Comparison of ENCODE assay signal across 1 cellular context in the genomic region with DNA sequence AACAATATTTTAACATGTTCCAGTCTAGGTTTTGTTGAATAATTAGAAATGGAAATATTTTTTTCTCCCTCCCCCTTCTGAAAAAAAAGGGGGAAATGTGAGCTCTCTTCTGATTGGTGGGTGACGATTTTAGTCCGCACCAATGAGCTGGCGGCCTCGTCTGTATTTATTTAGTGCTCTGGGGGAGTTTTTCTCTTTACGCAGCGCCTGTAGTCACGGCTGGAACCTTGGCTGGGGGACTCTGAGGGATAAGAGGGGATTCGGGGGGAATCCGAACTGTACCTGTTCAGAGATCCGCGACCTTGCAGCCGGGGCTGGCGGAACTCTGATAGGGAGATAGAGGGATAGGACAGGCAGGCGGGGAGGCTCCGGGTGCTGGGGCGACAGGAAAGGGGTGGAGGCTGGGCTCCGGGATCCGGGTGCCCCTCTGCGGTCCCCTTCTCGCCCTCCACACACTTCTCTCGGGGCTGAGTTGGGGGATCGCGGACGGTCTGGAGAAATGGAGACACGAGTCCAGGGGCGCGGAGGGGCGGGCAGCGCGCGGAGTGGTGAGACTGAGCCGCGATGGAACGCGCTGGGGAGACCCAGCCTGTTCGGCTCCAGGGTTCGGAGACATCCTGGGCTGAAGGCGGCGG.
TF ChIP-seq lines count a peak whose summit lies in the region.

No MANE protein-coding gene starts in this region.

TF ChIP-seq in K562, 482 proteins besides CTCF, POLR2A, EP300 and RAD21 (continued from another document):
- TF ChIP-seq ZNF639 (CRISPR knock-in tag; conservative IDR thresholded peaks at IDR 0.05 in 1 of 2, IDR thresholded peaks at IDR 0.05 in 1 of 2): no peak
- TF ChIP-seq, protein P1, sequence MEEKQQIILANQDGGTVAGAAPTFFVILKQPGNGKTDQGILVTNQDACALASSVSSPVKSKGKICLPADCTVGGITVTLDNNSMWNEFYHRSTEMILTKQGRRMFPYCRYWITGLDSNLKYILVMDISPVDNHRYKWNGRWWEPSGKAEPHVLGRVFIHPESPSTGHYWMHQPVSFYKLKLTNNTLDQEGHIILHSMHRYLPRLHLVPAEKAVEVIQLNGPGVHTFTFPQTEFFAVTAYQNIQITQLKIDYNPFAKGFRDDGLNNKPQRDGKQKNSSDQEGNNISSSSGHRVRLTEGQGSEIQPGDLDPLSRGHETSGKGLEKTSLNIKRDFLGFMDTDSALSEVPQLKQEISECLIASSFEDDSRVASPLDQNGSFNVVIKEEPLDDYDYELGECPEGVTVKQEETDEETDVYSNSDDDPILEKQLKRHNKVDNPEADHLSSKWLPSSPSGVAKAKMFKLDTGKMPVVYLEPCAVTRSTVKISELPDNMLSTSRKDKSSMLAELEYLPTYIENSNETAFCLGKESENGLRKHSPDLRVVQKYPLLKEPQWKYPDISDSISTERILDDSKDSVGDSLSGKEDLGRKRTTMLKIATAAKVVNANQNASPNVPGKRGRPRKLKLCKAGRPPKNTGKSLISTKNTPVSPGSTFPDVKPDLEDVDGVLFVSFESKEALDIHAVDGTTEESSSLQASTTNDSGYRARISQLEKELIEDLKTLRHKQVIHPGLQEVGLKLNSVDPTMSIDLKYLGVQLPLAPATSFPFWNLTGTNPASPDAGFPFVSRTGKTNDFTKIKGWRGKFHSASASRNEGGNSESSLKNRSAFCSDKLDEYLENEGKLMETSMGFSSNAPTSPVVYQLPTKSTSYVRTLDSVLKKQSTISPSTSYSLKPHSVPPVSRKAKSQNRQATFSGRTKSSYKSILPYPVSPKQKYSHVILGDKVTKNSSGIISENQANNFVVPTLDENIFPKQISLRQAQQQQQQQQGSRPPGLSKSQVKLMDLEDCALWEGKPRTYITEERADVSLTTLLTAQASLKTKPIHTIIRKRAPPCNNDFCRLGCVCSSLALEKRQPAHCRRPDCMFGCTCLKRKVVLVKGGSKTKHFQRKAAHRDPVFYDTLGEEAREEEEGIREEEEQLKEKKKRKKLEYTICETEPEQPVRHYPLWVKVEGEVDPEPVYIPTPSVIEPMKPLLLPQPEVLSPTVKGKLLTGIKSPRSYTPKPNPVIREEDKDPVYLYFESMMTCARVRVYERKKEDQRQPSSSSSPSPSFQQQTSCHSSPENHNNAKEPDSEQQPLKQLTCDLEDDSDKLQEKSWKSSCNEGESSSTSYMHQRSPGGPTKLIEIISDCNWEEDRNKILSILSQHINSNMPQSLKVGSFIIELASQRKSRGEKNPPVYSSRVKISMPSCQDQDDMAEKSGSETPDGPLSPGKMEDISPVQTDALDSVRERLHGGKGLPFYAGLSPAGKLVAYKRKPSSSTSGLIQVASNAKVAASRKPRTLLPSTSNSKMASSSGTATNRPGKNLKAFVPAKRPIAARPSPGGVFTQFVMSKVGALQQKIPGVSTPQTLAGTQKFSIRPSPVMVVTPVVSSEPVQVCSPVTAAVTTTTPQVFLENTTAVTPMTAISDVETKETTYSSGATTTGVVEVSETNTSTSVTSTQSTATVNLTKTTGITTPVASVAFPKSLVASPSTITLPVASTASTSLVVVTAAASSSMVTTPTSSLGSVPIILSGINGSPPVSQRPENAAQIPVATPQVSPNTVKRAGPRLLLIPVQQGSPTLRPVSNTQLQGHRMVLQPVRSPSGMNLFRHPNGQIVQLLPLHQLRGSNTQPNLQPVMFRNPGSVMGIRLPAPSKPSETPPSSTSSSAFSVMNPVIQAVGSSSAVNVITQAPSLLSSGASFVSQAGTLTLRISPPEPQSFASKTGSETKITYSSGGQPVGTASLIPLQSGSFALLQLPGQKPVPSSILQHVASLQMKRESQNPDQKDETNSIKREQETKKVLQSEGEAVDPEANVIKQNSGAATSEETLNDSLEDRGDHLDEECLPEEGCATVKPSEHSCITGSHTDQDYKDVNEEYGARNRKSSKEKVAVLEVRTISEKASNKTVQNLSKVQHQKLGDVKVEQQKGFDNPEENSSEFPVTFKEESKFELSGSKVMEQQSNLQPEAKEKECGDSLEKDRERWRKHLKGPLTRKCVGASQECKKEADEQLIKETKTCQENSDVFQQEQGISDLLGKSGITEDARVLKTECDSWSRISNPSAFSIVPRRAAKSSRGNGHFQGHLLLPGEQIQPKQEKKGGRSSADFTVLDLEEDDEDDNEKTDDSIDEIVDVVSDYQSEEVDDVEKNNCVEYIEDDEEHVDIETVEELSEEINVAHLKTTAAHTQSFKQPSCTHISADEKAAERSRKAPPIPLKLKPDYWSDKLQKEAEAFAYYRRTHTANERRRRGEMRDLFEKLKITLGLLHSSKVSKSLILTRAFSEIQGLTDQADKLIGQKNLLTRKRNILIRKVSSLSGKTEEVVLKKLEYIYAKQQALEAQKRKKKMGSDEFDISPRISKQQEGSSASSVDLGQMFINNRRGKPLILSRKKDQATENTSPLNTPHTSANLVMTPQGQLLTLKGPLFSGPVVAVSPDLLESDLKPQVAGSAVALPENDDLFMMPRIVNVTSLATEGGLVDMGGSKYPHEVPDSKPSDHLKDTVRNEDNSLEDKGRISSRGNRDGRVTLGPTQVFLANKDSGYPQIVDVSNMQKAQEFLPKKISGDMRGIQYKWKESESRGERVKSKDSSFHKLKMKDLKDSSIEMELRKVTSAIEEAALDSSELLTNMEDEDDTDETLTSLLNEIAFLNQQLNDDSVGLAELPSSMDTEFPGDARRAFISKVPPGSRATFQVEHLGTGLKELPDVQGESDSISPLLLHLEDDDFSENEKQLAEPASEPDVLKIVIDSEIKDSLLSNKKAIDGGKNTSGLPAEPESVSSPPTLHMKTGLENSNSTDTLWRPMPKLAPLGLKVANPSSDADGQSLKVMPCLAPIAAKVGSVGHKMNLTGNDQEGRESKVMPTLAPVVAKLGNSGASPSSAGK (IDR thresholded peaks at IDR 0.05): no peak
- no peak for TF ChIP-seq ZNF174 (CRISPR knock-in tag; IDR thresholded peaks at IDR 0.05)
- TF ChIP-seq GABPB1 (CRISPR knock-in tag; IDR thresholded peaks at IDR 0.05): no peak
- TF ChIP-seq, protein P2, sequence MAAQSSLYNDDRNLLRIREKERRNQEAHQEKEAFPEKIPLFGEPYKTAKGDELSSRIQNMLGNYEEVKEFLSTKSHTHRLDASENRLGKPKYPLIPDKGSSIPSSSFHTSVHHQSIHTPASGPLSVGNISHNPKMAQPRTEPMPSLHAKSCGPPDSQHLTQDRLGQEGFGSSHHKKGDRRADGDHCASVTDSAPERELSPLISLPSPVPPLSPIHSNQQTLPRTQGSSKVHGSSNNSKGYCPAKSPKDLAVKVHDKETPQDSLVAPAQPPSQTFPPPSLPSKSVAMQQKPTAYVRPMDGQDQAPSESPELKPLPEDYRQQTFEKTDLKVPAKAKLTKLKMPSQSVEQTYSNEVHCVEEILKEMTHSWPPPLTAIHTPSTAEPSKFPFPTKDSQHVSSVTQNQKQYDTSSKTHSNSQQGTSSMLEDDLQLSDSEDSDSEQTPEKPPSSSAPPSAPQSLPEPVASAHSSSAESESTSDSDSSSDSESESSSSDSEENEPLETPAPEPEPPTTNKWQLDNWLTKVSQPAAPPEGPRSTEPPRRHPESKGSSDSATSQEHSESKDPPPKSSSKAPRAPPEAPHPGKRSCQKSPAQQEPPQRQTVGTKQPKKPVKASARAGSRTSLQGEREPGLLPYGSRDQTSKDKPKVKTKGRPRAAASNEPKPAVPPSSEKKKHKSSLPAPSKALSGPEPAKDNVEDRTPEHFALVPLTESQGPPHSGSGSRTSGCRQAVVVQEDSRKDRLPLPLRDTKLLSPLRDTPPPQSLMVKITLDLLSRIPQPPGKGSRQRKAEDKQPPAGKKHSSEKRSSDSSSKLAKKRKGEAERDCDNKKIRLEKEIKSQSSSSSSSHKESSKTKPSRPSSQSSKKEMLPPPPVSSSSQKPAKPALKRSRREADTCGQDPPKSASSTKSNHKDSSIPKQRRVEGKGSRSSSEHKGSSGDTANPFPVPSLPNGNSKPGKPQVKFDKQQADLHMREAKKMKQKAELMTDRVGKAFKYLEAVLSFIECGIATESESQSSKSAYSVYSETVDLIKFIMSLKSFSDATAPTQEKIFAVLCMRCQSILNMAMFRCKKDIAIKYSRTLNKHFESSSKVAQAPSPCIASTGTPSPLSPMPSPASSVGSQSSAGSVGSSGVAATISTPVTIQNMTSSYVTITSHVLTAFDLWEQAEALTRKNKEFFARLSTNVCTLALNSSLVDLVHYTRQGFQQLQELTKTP (IDR thresholded peaks at IDR 0.05; ENCODE audit: low read depth in 1 of 2, partially characterized antibody in 2 of 2): no peak
- no peak for TF ChIP-seq NFRKB (IDR thresholded peaks at IDR 0.05; ENCODE audit: low read depth)
- TF ChIP-seq HDAC6 (IDR thresholded peaks at IDR 0.05; ENCODE audit: low read depth, low read length): no peak
